ENCODE assay signal across 22 cellular contexts in genomic region chr15:86863226-86863915, GRCh38.
DNase-seq lines count a peak whose midpoint lies in the region; ATAC-seq, FAIRE-seq and TF ChIP-seq lines count a peak whose summit lies in the region.
"Had no signal": no experiment of that assay in that cellular context is flagged by ENCODE, and none has a peak within 500 bp of the region (broad histone marks: within the 10 kb centered on the region; RNA-seq: fewer than 3 reads in every experiment).

No MANE protein-coding gene starts in this region.

- no peak overlapping the region for H3K4me3 Mint-ChIP-seq in MCF 10A (ENCODE audit: unreplicated experiment)
- no peak overlapping the region for H3K4me3 Mint-ChIP-seq in astrocyte (ENCODE audit: unreplicated experiment)
- no peak overlapping the region for H3K4me3 Mint-ChIP-seq in activated CD8-positive, alpha-beta T cell treated with anti-CD3 and anti-CD28 coated beads, Interleukin-2, amount 10 ng/mL, durations not matched to agents 7 days and 5 days
- H3K4me3 Mint-ChIP-seq: activated CD4-positive, alpha-beta T cell treated with anti-CD3 and anti-CD28 coated beads, Interleukin-2, amount 10 ng/mL, durations not matched to agents 24 days and 14 days; activated T-cell treated with anti-CD3 and anti-CD28 coated beads, Interleukin-2, amount 50 U/mL, for 72 hours; dendritic cell treated with granulocyte-macrophage colony-stimulating factor and Interleukin-4, amounts not matched to agents 40 ng/mL and 50 ng/mL, for 4 days; H9; T-helper 2 cell treated with Interferon-gamma antibody and Interleukin-4, amounts not matched to agents 5 μg/mL and 100 μg/mL, for 36 hours had no signal

- H3K4me2 ChIP-seq in astrocyte (ENCODE audit: low read length) (peak overlapping the region; percentile 42), hepatocyte (no peak overlapping the region), smooth muscle cell (peak overlapping the region; percentile 43)

- BruUV-seq in MCF 10A (replicated peaks; lab: Mats Ljungman, UMichigan): no TSS peak

- CTCF ChIA-PET in MCF 10A (lab: Yijun Ruan, JAX): interaction anchor here (0.6 to 0.8 kb wide), 3 partner anchors 20 to 806 kb away, joined by 3 read pairs; no protein-coding TSS in a partner anchor
- CTCF ChIA-PET in activated CD8-positive, alpha-beta T cell treated with anti-CD3 and anti-CD28 coated beads, Interleukin-2, amount 10 ng/mL, durations not matched to agents 7 days and 5 days (lab: Charles Lee): no interaction called here

- H3K27me3 ChIP-seq in breast epithelium (no peaks in the 10 kb centered on the region), astrocyte (ENCODE audit: insufficient read depth, low read length) (no peaks in the 10 kb centered on the region), hepatocyte (no peaks in the 10 kb centered on the region), smooth muscle cell (ENCODE audit: low read depth) (no peaks in the 10 kb centered on the region)
- H3K27me3 ChIP-seq: Peyer's patch, sigmoid colon, vagina had no signal

- H3K4me3 ChIP-seq in breast epithelium (no peak overlapping the region), astrocyte (ENCODE audit: insufficient read depth, low read depth, low read length) (no peak overlapping the region), hepatocyte (no peak overlapping the region), smooth muscle cell (no peak overlapping the region)
- H3K4me3 ChIP-seq: Peyer's patch, sigmoid colon, vagina had no signal

- ATAC-seq in HG03196 (IDR thresholded peaks at IDR 0.05; ENCODE audit: unreplicated experiment): no peak
- no peak for ATAC-seq in activated CD8-positive, alpha-beta T cell treated with anti-CD3 and anti-CD28 coated beads, Interleukin-2, amount 10 ng/mL, durations not matched to agents 7 days and 5 days
- ATAC-seq: activated T-cell treated with anti-CD3 and anti-CD28 coated beads, Interleukin-2, amount 50 U/mL, for 72 hours; stimulated activated naive CD8-positive, alpha-beta T cell treated with anti-CD3 and anti-CD28 coated beads, Interleukin-15, Interleukin-2, amounts not matched to agents 100 U/mL and 50 U/mL, for 24 hours had no signal

- TF ChIP-seq POLR2A in breast epithelium (IDR thresholded peaks at IDR 0.05): no peak

- no peaks in the 10 kb centered on the region for H3K9me3 Mint-ChIP-seq in MCF 10A (ENCODE audit: unreplicated experiment)
- H3K9me3 Mint-ChIP-seq in astrocyte (ENCODE audit: unreplicated experiment): peaks cover 10% of the 10 kb centered on the region
- H3K9me3 Mint-ChIP-seq in activated CD8-positive, alpha-beta T cell treated with anti-CD3 and anti-CD28 coated beads, Interleukin-2, amount 10 ng/mL, durations not matched to agents 7 days and 5 days (ENCODE audit: insufficient read depth): no peaks in the 10 kb centered on the region
- H3K9me3 Mint-ChIP-seq: activated CD4-positive, alpha-beta T cell treated with anti-CD3 and anti-CD28 coated beads, Interleukin-2, amount 10 ng/mL, durations not matched to agents 24 days and 14 days; H9; T-helper 2 cell treated with Interferon-gamma antibody and Interleukin-4, amounts not matched to agents 5 μg/mL and 100 μg/mL, for 36 hours had no signal

- H3K9me2 ChIP-seq in hepatocyte (replicated peaks; ENCODE audit: insufficient read depth): no peaks in the 10 kb centered on the region

- H3K9ac ChIP-seq in astrocyte (ENCODE audit: low read length): peak overlapping the region; percentile 54
- H3K9ac ChIP-seq in smooth muscle cell (ENCODE audit: low read depth): no peak overlapping the region

- WGBS in hepatocyte (ENCODE audit: low lambda C conversion rate, missing lambda C conversion rate): 61% methylated on average over 4 of the region's 4 CpGs
- WGBS in smooth muscle cell (ENCODE audit: low lambda C conversion rate): 24% methylated on average over 4 of the region's 4 CpGs

- FAIRE-seq in astrocyte (lab: Jason Lieb, UNC): no peak
- FAIRE-seq: A204.1 had no signal

- H3K4me1 ChIP-seq in breast epithelium: no peaks in the 10 kb centered on the region
- H3K4me1 ChIP-seq in astrocyte (ENCODE audit: insufficient read depth, low read length): peaks cover 21% of the 10 kb centered on the region
- no peaks in the 10 kb centered on the region for H3K4me1 ChIP-seq in hepatocyte (ENCODE audit: insufficient read depth)
- no peaks in the 10 kb centered on the region for H3K4me1 ChIP-seq in smooth muscle cell (ENCODE audit: low read depth)
- H3K4me1 ChIP-seq: Caco-2, Peyer's patch, sigmoid colon, vagina had no signal

- H3K9me3 ChIP-seq in breast epithelium (no peaks in the 10 kb centered on the region), astrocyte (ENCODE audit: insufficient read depth, low read depth, low read length) (no peaks in the 10 kb centered on the region), hepatocyte (ENCODE audit: low read depth) (no peaks in the 10 kb centered on the region), smooth muscle cell (replicated peaks; ENCODE audit: low read depth) (no peaks in the 10 kb centered on the region)
- H3K9me3 ChIP-seq: Caco-2, Peyer's patch, sigmoid colon, vagina had no signal

- H3K36me3 ChIP-seq in breast epithelium (no peaks in the 10 kb centered on the region), astrocyte (ENCODE audit: insufficient read depth, low read length) (no peaks in the 10 kb centered on the region), hepatocyte (replicated peaks; ENCODE audit: insufficient read depth, low read depth) (no peaks in the 10 kb centered on the region), smooth muscle cell (ENCODE audit: low read depth) (no peaks in the 10 kb centered on the region)
- H3K36me3 ChIP-seq: Peyer's patch, sigmoid colon, vagina had no signal

- H3K36me3 Mint-ChIP-seq in MCF 10A (ENCODE audit: insufficient read depth, unreplicated experiment) (no peaks in the 10 kb centered on the region), astrocyte (ENCODE audit: low read depth, unreplicated experiment) (no peaks in the 10 kb centered on the region)
- no peaks in the 10 kb centered on the region for H3K36me3 Mint-ChIP-seq in activated CD8-positive, alpha-beta T cell treated with anti-CD3 and anti-CD28 coated beads, Interleukin-2, amount 10 ng/mL, durations not matched to agents 7 days and 5 days (ENCODE audit: low read depth)

- H4K20me1 ChIP-seq in astrocyte (ENCODE audit: insufficient read depth, low read length) (no peaks in the 10 kb centered on the region), hepatocyte (ENCODE audit: insufficient read depth, poor library complexity, severe bottlenecking) (no peaks in the 10 kb centered on the region), smooth muscle cell (ENCODE audit: low read depth) (no peaks in the 10 kb centered on the region)

- H3K27me3 Mint-ChIP-seq in MCF 10A (ENCODE audit: insufficient read depth, unreplicated experiment): no peaks in the 10 kb centered on the region
- H3K27me3 Mint-ChIP-seq in astrocyte (ENCODE audit: low read depth, unreplicated experiment): no peaks in the 10 kb centered on the region
- no peaks in the 10 kb centered on the region for H3K27me3 Mint-ChIP-seq in activated CD8-positive, alpha-beta T cell treated with anti-CD3 and anti-CD28 coated beads, Interleukin-2, amount 10 ng/mL, durations not matched to agents 7 days and 5 days (ENCODE audit: low read depth)
- H3K27me3 Mint-ChIP-seq: activated CD4-positive, alpha-beta T cell treated with anti-CD3 and anti-CD28 coated beads, Interleukin-2, amount 10 ng/mL, durations not matched to agents 24 days and 14 days; dendritic cell treated with granulocyte-macrophage colony-stimulating factor and Interleukin-4, amounts not matched to agents 40 ng/mL and 50 ng/mL, for 4 days had no signal

- POLR2A ChIA-PET in MCF 10A (lab: Yijun Ruan, JAX): no interaction called here
- POLR2A ChIA-PET in activated CD8-positive, alpha-beta T cell treated with anti-CD3 and anti-CD28 coated beads, Interleukin-2, amount 10 ng/mL, durations not matched to agents 7 days and 5 days (lab: Charles Lee): no interaction called here

- peaks cover 21% of the 10 kb centered on the region for H3K4me1 Mint-ChIP-seq in MCF 10A (ENCODE audit: insufficient read depth, unreplicated experiment)
- H3K4me1 Mint-ChIP-seq in astrocyte (ENCODE audit: low read depth, unreplicated experiment): peaks cover 26% of the 10 kb centered on the region
- H3K4me1 Mint-ChIP-seq in activated CD8-positive, alpha-beta T cell treated with anti-CD3 and anti-CD28 coated beads, Interleukin-2, amount 10 ng/mL, durations not matched to agents 7 days and 5 days (ENCODE audit: low read depth): no peaks in the 10 kb centered on the region
- H3K4me1 Mint-ChIP-seq: activated CD4-positive, alpha-beta T cell treated with anti-CD3 and anti-CD28 coated beads, Interleukin-2, amount 10 ng/mL, durations not matched to agents 24 days and 14 days; H9 had no signal

- no peaks in the 10 kb centered on the region for H3F3A ChIP-seq in smooth muscle cell (ENCODE audit: low read depth)

- H3K27ac Mint-ChIP-seq in MCF 10A (ENCODE audit: low read depth, unreplicated experiment) (peak overlapping the region; percentile 63), astrocyte (ENCODE audit: unreplicated experiment) (peak overlapping the region; percentile 67)
- no peak overlapping the region for H3K27ac Mint-ChIP-seq in activated CD8-positive, alpha-beta T cell treated with anti-CD3 and anti-CD28 coated beads, Interleukin-2, amount 10 ng/mL, durations not matched to agents 7 days and 5 days
- H3K27ac Mint-ChIP-seq: activated CD4-positive, alpha-beta T cell treated with anti-CD3 and anti-CD28 coated beads, Interleukin-2, amount 10 ng/mL, durations not matched to agents 24 days and 14 days; activated T-cell treated with anti-CD3 and anti-CD28 coated beads, Interleukin-2, amount 50 U/mL, for 72 hours; dendritic cell treated with granulocyte-macrophage colony-stimulating factor and Interleukin-4, amounts not matched to agents 40 ng/mL and 50 ng/mL, for 4 days; T-helper 2 cell treated with Interferon-gamma antibody and Interleukin-4, amounts not matched to agents 5 μg/mL and 100 μg/mL, for 36 hours had no signal

- DNase-seq in MCF 10A (ENCODE audit: unreplicated experiment) (peak; percentile 50), breast epithelium (ENCODE audit: low spot score in 2 of 2) (no peak), astrocyte (ENCODE audit: low read depth) (peak; percentile 98), hepatocyte (ENCODE audit: low spot score) (peak; percentile 15), smooth muscle cell (lab: John Stamatoyannopoulos, UW; ENCODE audit: unreplicated experiment) (no peak), RPMI8226 (no peak)
- DNase-seq in activated CD8-positive, alpha-beta T cell treated with anti-CD3 and anti-CD28 coated beads, Interleukin-2, amount 10 ng/mL, durations not matched to agents 7 days and 5 days: no peak
- DNase-seq: activated CD4-positive, alpha-beta T cell treated with anti-CD3 and anti-CD28 coated beads, Interleukin-2, amount 10 ng/mL, durations not matched to agents 24 days and 14 days; activated T-cell treated with anti-CD3 and anti-CD28 coated beads, Interleukin-2, amount 50 U/mL, for 72 hours; Caco-2; H9; KBM-7; NCI-H1694 treated with DMSO at 0.1 percent for 48 hours; NCI-H526 treated with DMSO at 0.1 percent for 48 hours; Peyer's patch; sigmoid colon; stimulated activated naive CD8-positive, alpha-beta T cell treated with anti-CD3 and anti-CD28 coated beads, Interleukin-15, Interleukin-2, amounts not matched to agents 100 U/mL and 50 U/mL, for 24 hours had no signal

- H3K27ac ChIP-seq in breast epithelium (no peak overlapping the region), astrocyte (ENCODE audit: low read depth, low read length) (peak overlapping the region; percentile 78), hepatocyte (no peak overlapping the region), smooth muscle cell (ENCODE audit: low read depth) (peak overlapping the region; percentile 31)
- H3K27ac ChIP-seq: Peyer's patch, sigmoid colon, vagina had no signal

- H3K79me2 ChIP-seq in astrocyte (ENCODE audit: insufficient read depth, low read length) (no peaks in the 10 kb centered on the region), hepatocyte (no peaks in the 10 kb centered on the region), smooth muscle cell (ENCODE audit: low read depth) (no peaks in the 10 kb centered on the region)

- H2AFZ ChIP-seq in astrocyte (ENCODE audit: low read depth, low read length): no peak overlapping the region
- H2AFZ ChIP-seq in hepatocyte: no peak overlapping the region
- no peak overlapping the region for H2AFZ ChIP-seq in smooth muscle cell (ENCODE audit: low read depth)

- intact Hi-C loops in MCF 10A (cut with micrococcal nuclease): no loop called here
- intact Hi-C loops in breast epithelium (cut with DNase I; ENCODE audit: low total_unique reads): loop anchor here (5.0 kb wide), 1 partner anchor 449 kb away; no protein-coding TSS in a partner anchor

- TF ChIP-seq CTCF in MCF 10A (IDR thresholded peaks at IDR 0.05; ENCODE audit: unreplicated experiment): no peak
- no peak for TF ChIP-seq CTCF in breast epithelium (IDR thresholded peaks at IDR 0.05)
- no peak for TF ChIP-seq CTCF in astrocyte (IDR thresholded peaks at IDR 0.05; ENCODE audit: insufficient read depth, low read depth, low read length)
- TF ChIP-seq CTCF in hepatocyte (IDR thresholded peaks at IDR 0.05; ENCODE audit: poor library complexity): no peak
- no peak for TF ChIP-seq CTCF in smooth muscle cell (IDR thresholded peaks at IDR 0.05; ENCODE audit: borderline replicate concordance, insufficient read depth, poor library complexity, severe bottlenecking)

Comparison
In these comparisons a context has a peak if more than half of its experiments do, and no peak if none do; other contexts are left out.
1. DNase-seq: peak in MCF 10A (single experiment), astrocyte (single experiment) and hepatocyte (single experiment); none in breast epithelium (0 of 2), smooth muscle cell (single experiment), RPMI8226 (single experiment) and activated CD8-positive, alpha-beta T cell treated with anti-CD3 and anti-CD28 coated beads, Interleukin-2, amount 10 ng/mL, durations not matched to agents 7 days and 5 days (single experiment).
2. H3K27ac ChIP-seq: peak in astrocyte (single experiment) and smooth muscle cell (single experiment); none in breast epithelium (0 of 2) and hepatocyte (single experiment).